Comparison of ENCODE assay signal across 26 cellular contexts in genomic region chr7:8499128-8499527, GRCh38.
"Had no signal": no experiment of that assay in that cellular context is flagged by ENCODE, and none has a peak within 500 bp of the region (broad histone marks: within the 10 kb centered on the region; RNA-seq: fewer than 3 reads in every experiment).

No MANE protein-coding gene starts in this region.

- H3K27me3 ChIP-seq: hepatocyte, ovary, right atrium auricular region, right lobe of liver, stomach, testis, thyroid gland, transverse colon, upper lobe of left lung, vagina had no signal

- ATAC-seq: natural killer cell; right lobe of liver; stimulated activated naive B cell treated with anti-CD40 and anti-IgM and Interleukin-4, amounts not matched to agents 10 μg/mL and 1 μg/mL and 100 μg/mL, for 72 hours; stimulated activated naive CD8-positive, alpha-beta T cell treated with anti-CD3 and anti-CD28 coated beads, Interleukin-15, Interleukin-2, amounts not matched to agents 100 U/mL and 50 U/mL, for 24 hours had no signal

- H3K27me3 Mint-ChIP-seq: stimulated activated naive B cell treated with anti-CD40 and anti-IgM and Interleukin-4, amounts not matched to agents 10 μg/mL and 1 μg/mL and 100 μg/mL, for 72 hours had no signal

- H3K9me3 ChIP-seq: ovary, right atrium auricular region, right lobe of liver, stomach, testis, thyroid gland, transverse colon, upper lobe of left lung, vagina had no signal

- H2AFZ ChIP-seq: hepatocyte had no signal

- H3K4me1 ChIP-seq: left ventricle myocardium inferior, right atrium auricular region, right lobe of liver, stomach, testis, thyroid gland, transverse colon, upper lobe of left lung, vagina had no signal

- DNase-seq: immature natural killer cell; left ventricle myocardium inferior; mesendoderm; naive B cell; natural killer cell; nephron progenitor cell; ovary; right lobe of liver; stimulated activated CD4-positive, alpha-beta T cell treated with anti-CD3 and anti-CD28 coated beads, Interleukin-1b, Interleukin-23, amount 100 ng/mL, for 48 hours; stimulated activated CD4-positive, alpha-beta T cell treated with anti-CD3 and anti-CD28 coated beads, Interleukin-2, amount 100 ng/mL, for 48 hours; stimulated activated CD4-positive, alpha-beta T cell treated with anti-CD3 and anti-CD28 coated beads, Interleukin-4, amount 100 ng/mL, for 4 hours; stimulated activated CD8-positive, alpha-beta memory T cell treated with anti-CD3 and anti-CD28 coated beads, Interleukin-4, amount 100 ng/mL, for 48 hours; stimulated activated naive B cell treated with anti-CD40 and anti-IgM and Interleukin-4, amounts not matched to agents 10 μg/mL and 1 μg/mL and 100 μg/mL, for 72 hours; stimulated activated naive CD8-positive, alpha-beta T cell treated with anti-CD3 and anti-CD28 coated beads, Interleukin-15, Interleukin-2, amounts not matched to agents 100 U/mL and 50 U/mL, for 24 hours; stomach; testis; thyroid gland; transverse colon; upper lobe of left lung had no signal

- H3K4me3 ChIP-seq: hepatocyte, left ventricle myocardium inferior, lung, ovary, right atrium auricular region, right lobe of liver, smooth muscle cell, stomach, testis, thyroid gland, transverse colon, upper lobe of left lung, vagina had no signal

- H3K4me1 Mint-ChIP-seq: immature natural killer cell; mesothelial cell of epicardium; naive B cell; natural killer cell; nephron progenitor cell; stimulated activated naive B cell treated with anti-CD40 and anti-IgM and Interleukin-4, amounts not matched to agents 10 μg/mL and 1 μg/mL and 100 μg/mL, for 72 hours had no signal

- H3K36me3 ChIP-seq: left ventricle myocardium inferior, ovary, right atrium auricular region, right lobe of liver, stomach, thyroid gland, transverse colon, upper lobe of left lung, vagina had no signal

- H3K79me2 ChIP-seq: hepatocyte had no signal

- H3K9me3 Mint-ChIP-seq: mesothelial cell of epicardium, nephron progenitor cell had no signal

- H3K4me3 Mint-ChIP-seq: immature natural killer cell; mesothelial cell of epicardium; naive B cell; natural killer cell; nephron progenitor cell; stimulated activated naive B cell treated with anti-CD40 and anti-IgM and Interleukin-4, amounts not matched to agents 10 μg/mL and 1 μg/mL and 100 μg/mL, for 72 hours had no signal

- H3K27ac Mint-ChIP-seq: immature natural killer cell; mesothelial cell of epicardium; naive B cell; natural killer cell; nephron progenitor cell; progenitor cell of endocrine pancreas; stimulated activated naive B cell treated with anti-CD40 and anti-IgM and Interleukin-4, amounts not matched to agents 10 μg/mL and 1 μg/mL and 100 μg/mL, for 72 hours had no signal

- H3K36me3 Mint-ChIP-seq: immature natural killer cell; mesothelial cell of epicardium; naive B cell; natural killer cell; stimulated activated naive B cell treated with anti-CD40 and anti-IgM and Interleukin-4, amounts not matched to agents 10 μg/mL and 1 μg/mL and 100 μg/mL, for 72 hours had no signal

- H3K4me2 ChIP-seq: hepatocyte, smooth muscle cell had no signal

- H3K27ac ChIP-seq: hepatocyte, left ventricle myocardium inferior, ovary, right atrium auricular region, right lobe of liver, stomach, testis, thyroid gland, transverse colon, upper lobe of left lung, vagina had no signal
